9 cellular contexts compared by ENCODE assay signal in the genomic region with DNA sequence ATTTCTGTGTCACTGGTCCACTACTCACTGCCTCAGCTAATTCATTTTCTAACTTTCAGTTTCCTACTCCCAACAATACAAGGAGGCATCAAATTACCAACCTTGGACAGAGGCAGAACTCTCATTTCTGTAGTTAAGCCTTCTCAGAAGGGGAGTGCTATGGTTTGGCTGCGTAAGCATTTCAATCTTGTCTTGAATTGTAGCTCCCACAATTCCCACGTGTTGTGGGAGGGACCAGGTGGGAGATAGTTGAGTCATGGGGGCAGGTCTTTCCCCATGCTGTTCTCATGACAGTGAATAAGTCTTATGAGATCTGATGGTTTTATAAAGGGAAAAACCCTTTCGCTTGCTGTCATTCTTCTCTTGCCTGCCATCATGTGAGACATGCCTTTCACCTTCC. TPM values are rescaled to one million over a fixed set of nuclear protein-coding genes. Genes with fewer than 3 reads are reported as not detected.
DNase-seq lines count a peak whose midpoint lies in the region; ATAC-seq and TF ChIP-seq lines count a peak whose summit lies in the region.
"Had no signal": no experiment of that assay in that cellular context is flagged by ENCODE, and none has a peak within 500 bp of the region (broad histone marks: within the 10 kb centered on the region; RNA-seq: fewer than 3 reads in every experiment).

No MANE protein-coding gene starts in this region.

- H3K4me1 Mint-ChIP-seq in T-helper 17 cell: peaks cover 12% of the 10 kb centered on the region
- no peaks in the 10 kb centered on the region for H3K4me1 Mint-ChIP-seq in chondrocyte (ENCODE audit: low read depth)

- peaks cover 20% of the 10 kb centered on the region for H3K27me3 ChIP-seq in A673 (replicated peaks; ENCODE audit: insufficient read depth, low read depth, low read length, poor library complexity)

- CTCF ChIA-PET in A673 (lab: Charles Lee): no interaction called here

- peaks cover 43% of the 10 kb centered on the region for H3K27me3 Mint-ChIP-seq in T-helper 17 cell
- peaks cover 7% of the 10 kb centered on the region for H3K27me3 Mint-ChIP-seq in chondrocyte (ENCODE audit: low read depth)

- H3K36me3 Mint-ChIP-seq in T-helper 17 cell (ENCODE audit: low read depth): peaks cover 5% of the 10 kb centered on the region
- no peaks in the 10 kb centered on the region for H3K36me3 Mint-ChIP-seq in chondrocyte (ENCODE audit: low read depth)

- no TSS peak for BruUV-seq in A673 (replicated peaks; lab: Mats Ljungman, UMichigan)

- intact Hi-C loops in A673 (cut with micrococcal nuclease; ENCODE audit: unreplicated experiment): no loop called here

- H3K4me3 Mint-ChIP-seq in T-helper 17 cell (no peak overlapping the region), chondrocyte (ENCODE audit: unreplicated experiment) (no peak overlapping the region)

- TF ChIP-seq CTCF in A673 (conservative IDR thresholded peaks at IDR 0.05; ENCODE audit: low read depth, low read length) (no peak), chondrocyte (IDR thresholded peaks at IDR 0.05) (no peak)

- no peaks in the 10 kb centered on the region for H3K36me3 ChIP-seq in A673 (ENCODE audit: insufficient read depth, low read length, poor library complexity, severe bottlenecking)

- POLR2A ChIA-PET in A673 (lab: Charles Lee; ENCODE audit: low non-redundant PET): no interaction called here

- H3K4me3 ChIP-seq in A673 (ENCODE audit: low read depth, low read length, poor library complexity, severe bottlenecking): no peak overlapping the region

- peak; percentile 80 for ATAC-seq in GM19025 (IDR thresholded peaks at IDR 0.05; ENCODE audit: low read depth, unreplicated experiment)
- ATAC-seq in HG03159 (IDR thresholded peaks at IDR 0.05; ENCODE audit: unreplicated experiment): peak; percentile 58
- no peak for ATAC-seq in T-helper 17 cell

- H3K9me3 ChIP-seq in A673 (ENCODE audit: low read depth, low read length, poor library complexity, severe bottlenecking): no peaks in the 10 kb centered on the region
- no peaks in the 10 kb centered on the region for H3K9me3 ChIP-seq in T-helper 17 cell (ENCODE audit: control insufficient read depth, low read length, poor library complexity, severe bottlenecking)

- DNase-seq in A673 (ENCODE audit: low spot score) (peak; percentile 17), astrocyte of the hippocampus (ENCODE audit: low read depth, low spot score) (peak; percentile 11), cortex of kidney (lab: John Stamatoyannopoulos, UW) (no peak), T-helper 17 cell (no peak), chondrocyte (ENCODE audit: low spot score) (no peak)
- no peak for DNase-seq in effector CD8-positive, alpha-beta T cell (lab: John Stamatoyannopoulos, UW)

- no peak overlapping the region for H3K27ac Mint-ChIP-seq in T-helper 17 cell
- H3K27ac Mint-ChIP-seq in chondrocyte (ENCODE audit: unreplicated experiment): no peak overlapping the region

- no peak overlapping the region for H3K27ac ChIP-seq in A673 (ENCODE audit: low read depth, low read length, poor library complexity, severe bottlenecking)

- H3K9me3 Mint-ChIP-seq in chondrocyte (ENCODE audit: low read depth): peaks cover 6% of the 10 kb centered on the region

- no peaks in the 10 kb centered on the region for H3K4me1 ChIP-seq in A673 (ENCODE audit: insufficient read depth, low read length, poor library complexity, severe bottlenecking)

RNA-seq across cellular contexts. Expression of gene HLA-DRA, which starts 22.9 kb away (rescaled TPM):
- total RNA-seq in A673 (2021): not detected in 2 replicates
- 100 to 1,000 TPM in 1 of 2 donors, 10 to 100 TPM in 1; 80.9 to 117 TPM for total RNA-seq in T-helper 17 cell
- not detected in 3 replicates for total RNA-seq in chondrocyte

RNA-seq across cellular contexts. Expression of gene BTNL2, which starts 55.6 kb away (rescaled TPM):
- not detected in 2 replicates for total RNA-seq in A673 (2021)
- not detected for total RNA-seq in T-helper 17 cell
- not detected in 3 replicates for total RNA-seq in chondrocyte
- total RNA-seq: fibroblast of lung had no signal

Comparison
In these comparisons a context has a peak if more than half of its experiments do, and no peak if none do; other contexts are left out.
1. DNase-seq: peak in A673 (single experiment) and astrocyte of the hippocampus (single experiment); none in cortex of kidney (single experiment), effector CD8-positive, alpha-beta T cell (single experiment), T-helper 17 cell (0 of 3) and chondrocyte (single experiment).
2. RNA of gene HLA-DRA, which starts 22.9 kb away (total RNA-seq): 80.9 to 117 TPM in T-helper 17 cell; not detected in A673 and not detected in chondrocyte; every median in the first group is over 10 times any median in the second.